ENCODE assay signal across 10 cellular contexts in genomic region chr3:177934001-177934891, GRCh38.
DNase-seq lines count a peak whose midpoint lies in the region; ATAC-seq, FAIRE-seq and TF ChIP-seq lines count a peak whose summit lies in the region.
"Had no signal": no experiment of that assay in that cellular context is flagged by ENCODE, and none has a peak within 500 bp of the region (broad histone marks: within the 10 kb centered on the region; RNA-seq: fewer than 3 reads in every experiment).

No MANE protein-coding gene starts in this region.

- DNase-seq in ELF-1 (ENCODE audit: low read depth, low spot score) (peak; percentile 4), RCC 7860 (ENCODE audit: low spot score) (peak; percentile 91), fibroblast of the aortic adventitia (ENCODE audit: low read depth) (peak; percentile 79), posterior vena cava (ENCODE audit: low spot score) (peak; percentile 72), GM12892 (ENCODE audit: insufficient read length) (no peak), NCI-H2107 treated with DMSO at 0.1 percent for 48 hours (lab: John Stamatoyannopoulos, UW; ENCODE audit: unreplicated experiment) (no peak)
- no peak for DNase-seq in activated naive CD4-positive, alpha-beta T cell treated with anti-CD3 and anti-CD28 coated beads, Interleukin-2, amount 50 U/mL, for 16 hours
- DNase-seq: activated T-cell treated with anti-CD3 and anti-CD28 coated beads, Interleukin-2, amount 50 U/mL, for 4 hours; NCI-H2081 treated with DMSO at 0.1 percent for 48 hours had no signal

- intact Hi-C loops in posterior vena cava (cut with DNase I): no loop called here

- no peak for ATAC-seq in HG03521 (IDR thresholded peaks at IDR 0.05; ENCODE audit: unreplicated experiment)
- ATAC-seq: activated T-cell treated with anti-CD3 and anti-CD28 coated beads, Interleukin-2, amount 50 U/mL, for 4 hours had no signal

- no peak for TF ChIP-seq CTCF in fibroblast of the aortic adventitia (IDR thresholded peaks at IDR 0.05; ENCODE audit: insufficient read depth, low read length)

- no peak for TF ChIP-seq POLR2A in GM12892 (IDR thresholded peaks at IDR 0.05; ENCODE audit: low read depth, low read length)

- FAIRE-seq in RCC 7860 (lab: Jason Lieb, UNC) (peak; percentile 86), GM12892 (lab: Jason Lieb, UNC) (no peak)

- H3K4me3 ChIP-seq in fibroblast of the aortic adventitia (ENCODE audit: low read depth, low read length): no peak overlapping the region

Comparison
In these comparisons a context has a peak if more than half of its experiments do, and no peak if none do; other contexts are left out.
1. DNase-seq: peak in ELF-1 (single experiment), RCC 7860 (single experiment), fibroblast of the aortic adventitia (single experiment) and posterior vena cava (single experiment); none in activated naive CD4-positive, alpha-beta T cell treated with anti-CD3 and anti-CD28 coated beads, Interleukin-2, amount 50 U/mL, for 16 hours (single experiment), GM12892 (single experiment) and NCI-H2107 treated with DMSO at 0.1 percent for 48 hours (single experiment).